Comparison of ENCODE assay signal across 20 cellular contexts in the genomic region with DNA sequence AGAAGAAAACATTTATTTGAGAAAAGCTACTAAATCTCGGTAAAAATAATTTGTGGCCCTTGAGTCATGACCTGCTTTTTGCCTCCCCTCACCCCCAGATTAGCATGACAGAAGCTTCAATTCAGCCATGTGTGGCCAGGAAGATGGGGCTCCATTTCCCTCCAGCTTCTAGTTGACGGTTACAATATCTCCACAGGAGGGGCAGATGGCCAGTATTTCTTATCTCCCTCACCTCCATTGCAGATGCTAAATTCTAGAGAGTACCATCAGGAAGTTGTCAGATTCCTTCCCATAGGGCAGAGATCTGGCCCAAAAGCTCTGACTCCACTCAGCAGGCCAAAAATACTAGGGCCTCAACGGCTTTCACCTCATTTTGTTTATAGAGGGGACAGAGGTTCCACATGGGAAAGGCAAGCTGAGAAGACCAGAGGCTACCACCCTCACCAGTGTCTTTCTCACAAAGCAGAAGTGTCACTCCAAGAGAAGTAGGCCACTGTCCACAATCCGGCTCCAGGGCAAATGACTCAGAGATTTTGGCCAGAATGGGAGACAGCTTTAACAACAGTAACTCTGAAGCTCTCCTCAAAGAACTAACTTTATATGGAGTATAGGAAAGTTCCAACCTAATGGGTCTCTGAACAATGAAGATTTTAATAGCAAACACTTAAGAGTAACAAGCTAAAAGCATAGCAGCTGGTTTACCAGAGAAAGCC.
DNase-seq lines count a peak whose midpoint lies in the region; TF ChIP-seq lines count a peak whose summit lies in the region.
"Had no signal": no experiment of that assay in that cellular context is flagged by ENCODE, and none has a peak within 500 bp of the region (broad histone marks: within the 10 kb centered on the region; RNA-seq: fewer than 3 reads in every experiment).

No MANE protein-coding gene starts in this region.

- no peak overlapping the region for H3K4me3 ChIP-seq in iPS DF 6.9 (ENCODE audit: low read length)
- H3K4me3 ChIP-seq in brain microvascular endothelial cell (ENCODE audit: low read depth, low read length), result no peak overlapping the region
- H3K4me3 ChIP-seq: dorsolateral prefrontal cortex, esophagus squamous epithelium, heart left ventricle, SK-N-MC had no signal

- DNase-seq in EH (ENCODE audit: low read depth) (peak; percentile 89), M059J (ENCODE audit: low read depth) (peak; percentile 93), astrocyte of the hippocampus (ENCODE audit: low read depth, low spot score) (peak; percentile 22), iPS DF 6.9 (ENCODE audit: low read depth, low spot score) (peak; percentile 22), dermis blood vessel endothelial cell (no peak), DMS79 treated with DMSO at 0.1 percent for 48 hours (lab: John Stamatoyannopoulos, UW) (no peak), nephron progenitor cell (no peak), brain microvascular endothelial cell (no peak)
- DNase-seq: activated CD4-positive, alpha-beta memory T cell treated with anti-CD3 and anti-CD28 coated beads for 36 hours; activated T-cell treated with anti-CD3 and anti-CD28 coated beads, Interleukin-2, amount 50 U/mL, for 24 hours; COR-L47; dorsolateral prefrontal cortex; esophagus squamous epithelium; heart left ventricle; left cardiac atrium; NCI-H1092; NCI-H2107 had no signal

- H3K36me3 Mint-ChIP-seq in nephron progenitor cell (ENCODE audit: low read depth), result peaks cover 83% of the 10 kb centered on the region

- no peak overlapping the region for H3K27ac Mint-ChIP-seq in nephron progenitor cell
- H3K27ac Mint-ChIP-seq: activated CD4-positive, alpha-beta memory T cell treated with anti-CD3 and anti-CD28 coated beads for 36 hours; activated naive CD8-positive, alpha-beta T cell; activated T-cell treated with anti-CD3 and anti-CD28 coated beads, Interleukin-2, amount 50 U/mL, for 24 hours; stimulated activated naive CD8-positive, alpha-beta T cell treated with anti-CD3 and anti-CD28 coated beads, Interleukin-15, Interleukin-2, amounts not matched to agents 100 ng/mL and 50 ng/mL, for 24 hours had no signal

- H3K4me1 ChIP-seq in iPS DF 6.9 (ENCODE audit: control insufficient read depth, insufficient read depth, low read length), result no peaks in the 10 kb centered on the region
- H3K4me1 ChIP-seq: esophagus squamous epithelium, heart left ventricle had no signal

- peaks cover 7% of the 10 kb centered on the region for H3K27me3 Mint-ChIP-seq in nephron progenitor cell (ENCODE audit: low read depth, poor library complexity)
- H3K27me3 Mint-ChIP-seq: activated CD4-positive, alpha-beta memory T cell treated with anti-CD3 and anti-CD28 coated beads for 36 hours; activated naive CD8-positive, alpha-beta T cell; activated T-cell treated with anti-CD3 and anti-CD28 coated beads, Interleukin-2, amount 50 U/mL, for 24 hours; stimulated activated naive CD8-positive, alpha-beta T cell treated with anti-CD3 and anti-CD28 coated beads, Interleukin-15, Interleukin-2, amounts not matched to agents 100 ng/mL and 50 ng/mL, for 24 hours had no signal

- no peak for TF ChIP-seq CTCF in nephron progenitor cell (IDR thresholded peaks at IDR 0.05)
- no peak for TF ChIP-seq CTCF in brain microvascular endothelial cell (IDR thresholded peaks at IDR 0.05; ENCODE audit: low read depth, low read length, missing control alignments)

- H3K36me3 ChIP-seq in iPS DF 6.9 (ENCODE audit: control insufficient read depth, insufficient read depth, low read length), result no peaks in the 10 kb centered on the region
- H3K36me3 ChIP-seq in brain microvascular endothelial cell (replicated peaks), result no peaks in the 10 kb centered on the region
- H3K36me3 ChIP-seq: esophagus squamous epithelium had no signal

- H3K4me3 Mint-ChIP-seq in nephron progenitor cell, result no peak overlapping the region
- H3K4me3 Mint-ChIP-seq: activated CD4-positive, alpha-beta memory T cell treated with anti-CD3 and anti-CD28 coated beads for 36 hours; activated naive CD8-positive, alpha-beta T cell; activated T-cell treated with anti-CD3 and anti-CD28 coated beads, Interleukin-2, amount 50 U/mL, for 24 hours; stimulated activated naive CD8-positive, alpha-beta T cell treated with anti-CD3 and anti-CD28 coated beads, Interleukin-15, Interleukin-2, amounts not matched to agents 100 ng/mL and 50 ng/mL, for 24 hours had no signal

- H3K9me3 Mint-ChIP-seq in nephron progenitor cell, result peaks cover 63% of the 10 kb centered on the region

- no CpG with 5 or more reads among the region's 4 CpGs for WGBS in iPS DF 6.9 (ENCODE audit: insufficient coverage, insufficient read length)

- no peaks in the 10 kb centered on the region for H3K27me3 ChIP-seq in iPS DF 6.9 (ENCODE audit: control insufficient read depth, insufficient read depth, low read length)
- H3K27me3 ChIP-seq in brain microvascular endothelial cell (replicated peaks), result no peaks in the 10 kb centered on the region
- H3K27me3 ChIP-seq: dorsolateral prefrontal cortex, esophagus squamous epithelium, heart left ventricle had no signal

- in situ Hi-C loops in brain microvascular endothelial cell (cut with HindIII; ENCODE audit: low pct_ligation_motif_present, low sequenced_read_pairs), result no loop called here

- no peaks in the 10 kb centered on the region for H3K4me1 Mint-ChIP-seq in nephron progenitor cell

- H3K9me3 ChIP-seq in iPS DF 6.9 (ENCODE audit: control insufficient read depth, insufficient read depth, low read length), result no peaks in the 10 kb centered on the region; the same call in 1 of the 2 replicates
- H3K9me3 ChIP-seq: esophagus squamous epithelium had no signal

- H3K27ac ChIP-seq in iPS DF 6.9 (ENCODE audit: low read length) (no peak overlapping the region), brain microvascular endothelial cell (no peak overlapping the region)
- H3K27ac ChIP-seq: dorsolateral prefrontal cortex, esophagus squamous epithelium, heart left ventricle, SK-N-MC had no signal

Comparison
In these comparisons a context has a peak if more than half of its experiments do, and no peak if none do; other contexts are left out.
1. DNase-seq: peak in EH (single experiment), M059J (single experiment), astrocyte of the hippocampus (single experiment) and iPS DF 6.9 (single experiment); none in dermis blood vessel endothelial cell (single experiment), DMS79 treated with DMSO at 0.1 percent for 48 hours (single experiment), nephron progenitor cell (single experiment) and brain microvascular endothelial cell (single experiment).